Comparison of ENCODE assay signal across 9 cellular contexts in genomic region chr18:25561923-25562322, GRCh38.
DNase-seq lines count a peak whose midpoint lies in the region; ATAC-seq, FAIRE-seq and TF ChIP-seq lines count a peak whose summit lies in the region.
"Had no signal": no experiment of that assay in that cellular context is flagged by ENCODE, and none has a peak within 500 bp of the region (broad histone marks: within the 10 kb centered on the region; RNA-seq: fewer than 3 reads in every experiment).

No MANE protein-coding gene starts in this region.

- H3K9ac ChIP-seq in H9 (ENCODE audit: extremely low read depth, insufficient read length, low read length), result no peak overlapping the region

- no peak overlapping the region for H4K5ac ChIP-seq in H9 (ENCODE audit: insufficient read length, low read depth, low read length)

- H3K56ac ChIP-seq in H9 (ENCODE audit: insufficient read length, low read depth, low read length), result no peak overlapping the region

- H3K4me3 ChIP-seq in left lung, result no peak overlapping the region
- no peak overlapping the region for H3K4me3 ChIP-seq in uterus

- no peak for TF ChIP-seq POLR2A in uterus (IDR thresholded peaks at IDR 0.05)

- H3K79me2 ChIP-seq in H9 (ENCODE audit: insufficient read depth, low read length), result no peaks in the 10 kb centered on the region

- no peaks in the 10 kb centered on the region for H3K4me1 ChIP-seq in H9 (ENCODE audit: insufficient read depth, low read length)
- H3K4me1 ChIP-seq in left lung, result peaks cover 0 to 5% of the 10 kb centered on the region in 2 donors
- H3K4me1 ChIP-seq in uterus, result no peaks in the 10 kb centered on the region

- H3K4ac ChIP-seq in H9 (ENCODE audit: low read depth, low read length), result no peak overlapping the region

- H2AFZ ChIP-seq in H9 (ENCODE audit: low read length), result no peak overlapping the region

- peaks cover 3% of the 10 kb centered on the region in 2 experiments for H3K4me1 Mint-ChIP-seq in H9

- H3K27me3 Mint-ChIP-seq in H9 (ENCODE audit: low read depth), result no peaks in the 10 kb centered on the region; the same call in 1 of the 2 replicates

- H3K9me3 ChIP-seq in H9 (ENCODE audit: control insufficient read depth, low read depth, low read length) (no peaks in the 10 kb centered on the region), left lung (no peaks in the 10 kb centered on the region), uterus (no peaks in the 10 kb centered on the region)

- no peaks in the 10 kb centered on the region for H3K9me3 Mint-ChIP-seq in H9

- no peak overlapping the region for H3K14ac ChIP-seq in H9 (ENCODE audit: insufficient read depth, low read length)

- H3K4me3 Mint-ChIP-seq in H9, result no peak overlapping the region

- no peak overlapping the region for H3K23ac ChIP-seq in H9 (ENCODE audit: insufficient read length, low read depth, low read length)

- no peaks in the 10 kb centered on the region for H3K79me1 ChIP-seq in H9 (ENCODE audit: insufficient read depth, low read depth, low read length, poor library complexity, severe bottlenecking)

- no peak overlapping the region for H3K18ac ChIP-seq in H9 (ENCODE audit: insufficient read length, low read depth, low read length)

- ATAC-seq in left lung, result no peak
- no peak for ATAC-seq in GM21529 (IDR thresholded peaks at IDR 0.05; ENCODE audit: unreplicated experiment)
- no peak for ATAC-seq in HG03039 (IDR thresholded peaks at IDR 0.05; ENCODE audit: unreplicated experiment)

- H3K27me3 ChIP-seq in H9 (ENCODE audit: insufficient read depth, low read length) (no peaks in the 10 kb centered on the region), left lung (no peaks in the 10 kb centered on the region), uterus (no peaks in the 10 kb centered on the region)

- intact Hi-C loops in left lung (cut with DNase I), result no loop called here
- intact Hi-C loops in uterus (cut with DNase I; ENCODE audit: low total_unique reads), result no loop called here

- no peak overlapping the region for H2BK5ac ChIP-seq in H9 (ENCODE audit: insufficient read length, low read length)

- no peak overlapping the region for H2BK15ac ChIP-seq in H9 (ENCODE audit: low read depth, low read length)

- no peak overlapping the region for H4K8ac ChIP-seq in H9 (replicated peaks; ENCODE audit: insufficient read length, low read depth, low read length)

- no peak overlapping the region for H2BK20ac ChIP-seq in H9 (ENCODE audit: low read depth, low read length, poor library complexity, severe bottlenecking)

- no peaks in the 10 kb centered on the region for H4K20me1 ChIP-seq in H9 (ENCODE audit: control insufficient read depth, insufficient read depth, insufficient read length)

- no peaks in the 10 kb centered on the region for H3K23me2 ChIP-seq in H9 (ENCODE audit: insufficient read length, low read depth, low read length, poor library complexity, severe bottlenecking)

- no peak overlapping the region for H3T11ph ChIP-seq in H9 (ENCODE audit: low read length)

- no peaks in the 10 kb centered on the region for H3K36me3 Mint-ChIP-seq in H9 (ENCODE audit: insufficient read depth in 1 of 3, low read depth in 3 of 3)

- H4K91ac ChIP-seq in H9 (ENCODE audit: insufficient read length, low read depth, low read length), result no peak overlapping the region

- TF ChIP-seq CTCF in D721Med (IDR thresholded peaks at IDR 0.05; ENCODE audit: insufficient read depth, missing control alignments) (peak; percentile 9), H9 (conservative IDR thresholded peaks at IDR 0.05) (peak; percentile 72), left lung (IDR thresholded peaks at IDR 0.05) (peak in 1 of 2 donors; percentile 16), uterus (IDR thresholded peaks at IDR 0.05) (no peak)

- H2BK12ac ChIP-seq in H9 (ENCODE audit: insufficient read length, low read depth, low read length), result no peak overlapping the region

- H3K27ac Mint-ChIP-seq in H9, result peak overlapping the region in 1 of 3 experiments; percentile 41; a peak in 1 of 7 replicates

- no peak overlapping the region for H3K27ac ChIP-seq in H9 (ENCODE audit: insufficient read length, low read depth, low read length)
- no peak overlapping the region for H3K27ac ChIP-seq in left lung
- H3K27ac ChIP-seq in uterus, result no peak overlapping the region

- no peak overlapping the region for H3K4me2 ChIP-seq in H9 (ENCODE audit: insufficient read depth, insufficient read length, low read length)

- FAIRE-seq in D721Med (lab: Jason Lieb, UNC) (no peak), TTC549 (lab: Jason Lieb, UNC) (peak; percentile 54)

- DNase-seq in D721Med (ENCODE audit: insufficient read length, low spot score) (no peak), H9 (no peak), kidney tubule cell (ENCODE audit: low spot score) (peak; percentile 29), left lung (no peak), uterus (no peak)
- DNase-seq: T-helper 9 cell had no signal

- H2AK5ac ChIP-seq in H9 (ENCODE audit: insufficient read length, low read length), result no peak overlapping the region

- no CpG with 5 or more reads among the region's 6 CpGs for WGBS in H9 (ENCODE audit: extremely low coverage, insufficient read length, low lambda C conversion rate)

- H3K36me3 ChIP-seq in left lung, result no peaks in the 10 kb centered on the region
- no peaks in the 10 kb centered on the region for H3K36me3 ChIP-seq in uterus

- no peak overlapping the region for H2BK120ac ChIP-seq in H9 (ENCODE audit: low read depth, low read length, poor library complexity, severe bottlenecking)

Comparison
In these comparisons a context has a peak if more than half of its experiments do, and no peak if none do; other contexts are left out.
1. CTCF ChIP-seq: peak in D721Med (single experiment) and H9 (single experiment); none in uterus (0 of 4).